21 cellular contexts compared by ENCODE assay signal in the genomic region with DNA sequence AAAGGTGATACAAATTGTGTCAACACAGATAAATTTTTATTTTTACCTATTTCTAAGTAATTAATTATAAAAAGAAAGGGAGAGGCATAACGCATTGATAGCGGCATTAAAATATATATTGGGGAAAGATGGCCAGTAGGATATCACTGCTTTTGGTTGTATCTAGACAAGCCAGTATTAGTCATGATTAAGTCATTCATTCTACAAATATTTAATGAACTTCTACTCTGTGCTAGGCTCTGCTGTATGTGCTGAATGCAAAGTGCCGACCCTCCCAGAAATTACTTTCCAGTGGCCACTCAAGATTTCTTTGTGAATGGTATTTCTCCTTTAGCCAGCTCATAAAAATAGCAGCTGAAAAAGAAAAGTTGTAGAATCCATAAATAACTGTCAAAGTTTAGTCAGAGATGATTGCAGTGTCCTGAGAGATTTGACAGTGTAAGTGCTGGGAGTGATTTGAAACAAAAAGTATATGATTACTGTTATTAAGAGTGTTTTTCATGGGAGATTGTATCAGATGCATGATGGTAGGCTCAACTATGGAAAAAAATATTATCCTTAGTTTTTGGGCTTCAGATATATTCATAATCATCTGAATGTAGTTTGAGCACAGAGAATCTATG.
A peak's percentile ranks its signal among the peaks of the same experiment; 100 is the strongest.
DNase-seq lines count a peak whose midpoint lies in the region; ATAC-seq lines count a peak whose summit lies in the region.
"Had no signal": no experiment of that assay in that cellular context is flagged by ENCODE, and none has a peak within 500 bp of the region (broad histone marks: within the 10 kb centered on the region; RNA-seq: fewer than 3 reads in every experiment).

No MANE protein-coding gene starts in this region.

- DNase-seq in ELR (ENCODE audit: low read depth), result peak; percentile 38
- peak; percentile 7 for DNase-seq in NCI-H226
- peak; percentile 2 for DNase-seq in amniotic epithelial cell (ENCODE audit: low read depth)
- DNase-seq in kidney tubule cell (ENCODE audit: low spot score), result peak; percentile 42
- no peak for DNase-seq in effector CD4-positive, alpha-beta T cell
- DNase-seq in effector CD8-positive, alpha-beta T cell (lab: John Stamatoyannopoulos, UW), result no peak
- DNase-seq: CD4-positive, CD25-positive, alpha-beta regulatory T cell; DMS153; DND-41; H7; KBM-7; NCI-H1048; NCI-H1417; NCI-H1694; NCI-H2081; NCI-H524; NCI-H774; PC-9; RPMI8226; SHP77 treated with DMSO at 0.1 percent for 48 hours had no signal

- no peak for ATAC-seq in HG03196 (IDR thresholded peaks at IDR 0.05; ENCODE audit: unreplicated experiment)

Comparison
In these comparisons a context has a peak if more than half of its experiments do, and no peak if none do; other contexts are left out.
1. DNase-seq: peak in ELR (single experiment), NCI-H226 (single experiment), amniotic epithelial cell (single experiment) and kidney tubule cell (single experiment); none in effector CD4-positive, alpha-beta T cell (single experiment) and effector CD8-positive, alpha-beta T cell (single experiment).